In the genomic region with DNA sequence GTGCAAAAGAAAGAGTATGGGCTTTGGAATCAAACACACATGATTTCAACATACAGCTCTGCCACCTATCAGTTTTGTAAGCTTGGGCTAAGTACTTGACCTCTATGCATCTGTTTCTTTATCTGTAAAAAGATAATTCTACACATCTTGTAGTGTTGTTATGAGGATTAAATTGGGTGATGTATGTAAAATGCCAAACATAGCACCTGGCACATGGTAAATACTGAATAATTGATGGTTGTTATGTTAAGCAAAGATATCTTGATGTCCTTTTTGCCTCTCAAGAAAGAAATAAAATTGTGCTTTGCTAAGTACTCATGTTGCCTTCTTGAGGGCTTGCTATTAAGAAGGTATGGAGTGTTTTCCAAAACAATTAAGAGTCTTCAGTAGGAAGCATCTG, we compare ENCODE assay signal across 1 cellular context.
TF ChIP-seq lines count a peak whose summit lies in the region.

No MANE protein-coding gene starts in this region.

TF ChIP-seq in IMR-90, 13 proteins besides CTCF, POLR2A, EP300 and RAD21 (continued from another document):
- TF ChIP-seq, protein P1, sequence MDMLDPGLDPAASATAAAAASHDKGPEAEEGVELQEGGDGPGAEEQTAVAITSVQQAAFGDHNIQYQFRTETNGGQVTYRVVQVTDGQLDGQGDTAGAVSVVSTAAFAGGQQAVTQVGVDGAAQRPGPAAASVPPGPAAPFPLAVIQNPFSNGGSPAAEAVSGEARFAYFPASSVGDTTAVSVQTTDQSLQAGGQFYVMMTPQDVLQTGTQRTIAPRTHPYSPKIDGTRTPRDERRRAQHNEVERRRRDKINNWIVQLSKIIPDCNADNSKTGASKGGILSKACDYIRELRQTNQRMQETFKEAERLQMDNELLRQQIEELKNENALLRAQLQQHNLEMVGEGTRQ (IDR thresholded peaks at IDR 0.05; ENCODE audit: low read depth, low read length) = no peak
- TF ChIP-seq, protein P2, sequence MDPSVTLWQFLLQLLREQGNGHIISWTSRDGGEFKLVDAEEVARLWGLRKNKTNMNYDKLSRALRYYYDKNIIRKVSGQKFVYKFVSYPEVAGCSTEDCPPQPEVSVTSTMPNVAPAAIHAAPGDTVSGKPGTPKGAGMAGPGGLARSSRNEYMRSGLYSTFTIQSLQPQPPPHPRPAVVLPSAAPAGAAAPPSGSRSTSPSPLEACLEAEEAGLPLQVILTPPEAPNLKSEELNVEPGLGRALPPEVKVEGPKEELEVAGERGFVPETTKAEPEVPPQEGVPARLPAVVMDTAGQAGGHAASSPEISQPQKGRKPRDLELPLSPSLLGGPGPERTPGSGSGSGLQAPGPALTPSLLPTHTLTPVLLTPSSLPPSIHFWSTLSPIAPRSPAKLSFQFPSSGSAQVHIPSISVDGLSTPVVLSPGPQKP (IDR thresholded peaks at IDR 0.05; ENCODE audit: borderline replicate concordance, low read depth, low read length) = no peak
- TF ChIP-seq SMC3 (IDR thresholded peaks at IDR 0.05; ENCODE audit: low read depth, low read length) (no peak), MAFK (IDR thresholded peaks at IDR 0.05; ENCODE audit: low read depth, low read length) (no peak), CHD1 (IDR thresholded peaks at IDR 0.05; ENCODE audit: low read depth, low read length) (no peak)
